7 cellular contexts compared by ENCODE assay signal in genomic region chr2:79219383-79219988, GRCh38. TPM values are rescaled to one million over a fixed set of nuclear protein-coding genes. Genes with fewer than 3 reads are reported as not detected.
DNase-seq lines count a peak whose midpoint lies in the region; ATAC-seq lines count a peak whose summit lies in the region.

No MANE protein-coding gene starts in this region.

- no peaks in the 10 kb centered on the region for H3K9me3 ChIP-seq in NT2/D1 (ENCODE audit: insufficient read depth, low read length)

- no peaks in the 10 kb centered on the region for H3K36me3 ChIP-seq in NT2/D1 (ENCODE audit: insufficient read depth, insufficient read length, low read length)

- no peak overlapping the region for H3K4me3 ChIP-seq in NT2/D1 (ENCODE audit: insufficient read length, low read depth)

- H3K9ac ChIP-seq in NT2/D1 (ENCODE audit: insufficient read length, low read depth) = no peak overlapping the region

- no peaks in the 10 kb centered on the region for H3K4me1 ChIP-seq in NT2/D1 (ENCODE audit: insufficient read depth, insufficient read length)

- peak; percentile 86 for ATAC-seq in GM18511 (IDR thresholded peaks at IDR 0.05; ENCODE audit: unreplicated experiment)
- ATAC-seq in HG03196 (IDR thresholded peaks at IDR 0.05; ENCODE audit: unreplicated experiment) = peak; percentile 64
- ATAC-seq in HG03108 (IDR thresholded peaks at IDR 0.05; ENCODE audit: unreplicated experiment) = no peak

- DNase-seq in D341Med (ENCODE audit: low spot score) (peak; percentile 40), NT2/D1 (ENCODE audit: low read depth, low spot score) (peak; percentile 76), dermis blood vessel endothelial cell (peak; percentile 57), mucosa of gallbladder (ENCODE audit: low spot score) (peak; percentile 46)

- H3K27me3 ChIP-seq in NT2/D1 (ENCODE audit: insufficient read depth, insufficient read length) = no peaks in the 10 kb centered on the region

RNA-seq across cellular contexts. Expression of gene REG3A, which starts 59.9 kb away (rescaled TPM):
- total RNA-seq in dermis blood vessel endothelial cell = not detected in 2 replicates
- total RNA-seq in mucosa of gallbladder = 2.9 TPM
